ENCODE assay signal across 18 cellular contexts in the genomic region with DNA sequence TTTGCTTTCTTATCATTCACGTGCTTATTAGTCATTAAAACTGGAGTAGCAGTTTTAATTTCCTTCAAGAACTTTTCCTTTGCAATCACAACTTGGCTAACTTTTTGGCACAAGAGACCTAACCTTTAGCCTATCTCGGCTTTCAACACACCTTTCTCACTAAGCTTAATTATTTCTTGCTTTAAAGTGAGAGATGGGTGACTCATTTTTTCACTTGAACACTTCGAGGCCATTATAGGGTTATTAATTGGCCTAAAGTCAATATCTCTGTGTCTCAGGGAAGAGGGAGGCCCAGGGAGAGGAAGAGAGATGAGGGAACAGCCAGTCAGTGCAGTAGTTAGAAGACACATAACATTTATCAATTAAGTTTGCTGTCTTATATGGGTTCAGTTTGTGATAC.
A peak's percentile ranks its signal among the peaks of the same experiment; 100 is the strongest.
DNase-seq lines count a peak whose midpoint lies in the region; ATAC-seq, FAIRE-seq and TF ChIP-seq lines count a peak whose summit lies in the region.
"Had no signal": no experiment of that assay in that cellular context is flagged by ENCODE, and none has a peak within 500 bp of the region (broad histone marks: within the 10 kb centered on the region; RNA-seq: fewer than 3 reads in every experiment).

No MANE protein-coding gene starts in this region.

- no peak for FAIRE-seq in bronchial epithelial cell (lab: Jason Lieb, UNC)
- no peak for FAIRE-seq in small intestine (lab: Jason Lieb, UNC)
- FAIRE-seq: G401.6, GM12891, H1, HTR-8/SVneo had no signal

- peaks cover 28% of the 10 kb centered on the region for H3K4me1 Mint-ChIP-seq in Calu3 (ENCODE audit: low read depth, unreplicated experiment)
- H3K4me1 Mint-ChIP-seq: CD4-positive, CD25-positive, alpha-beta regulatory T cell had no signal

- WGBS in small intestine, 3 donors: 12 to 60% (median 25%) methylated on average over 3 of the region's 3 CpGs

- no peak overlapping the region for H3K4me3 ChIP-seq in bronchial epithelial cell (ENCODE audit: low read depth, low read length)
- H3K4me3 ChIP-seq in small intestine (ENCODE audit: low read depth in 1 of 2, low read length in 2 of 2): no peak overlapping the region
- H3K4me3 ChIP-seq in coronary artery: no peak overlapping the region
- H3K4me3 ChIP-seq: BLaER1 treated with 17β-estradiol and CSF1 and Interleukin-3, amounts not matched to agents 10 nM and 100 nM; HAP-1 had no signal

- TF ChIP-seq CTCF in Calu3 (IDR thresholded peaks at IDR 0.05; ENCODE audit: unreplicated experiment): no peak
- no peak for TF ChIP-seq CTCF in bronchial epithelial cell (IDR thresholded peaks at IDR 0.05; ENCODE audit: insufficient read depth, low read length, severe bottlenecking)
- TF ChIP-seq CTCF in coronary artery (IDR thresholded peaks at IDR 0.05): no peak

- peak overlapping the region; percentile 92 for H3K27ac Mint-ChIP-seq in Calu3 (ENCODE audit: unreplicated experiment)
- H3K27ac Mint-ChIP-seq: CD4-positive, CD25-positive, alpha-beta regulatory T cell had no signal

- H3K27me3 Mint-ChIP-seq in Calu3 (ENCODE audit: unreplicated experiment): no peaks in the 10 kb centered on the region
- H3K27me3 Mint-ChIP-seq: CD4-positive, CD25-positive, alpha-beta regulatory T cell had no signal

- no peaks in the 10 kb centered on the region for H3K4me1 ChIP-seq in small intestine (ENCODE audit: control insufficient read depth in 2 of 2, insufficient read depth in 1 of 2, low read depth in 1 of 2, low read length in 1 of 2)
- H3K4me1 ChIP-seq: BLaER1 treated with 17β-estradiol and CSF1 and Interleukin-3, amounts not matched to agents 10 nM and 100 nM; HAP-1 had no signal

- BruUV-seq in Calu3 (replicated peaks; lab: Mats Ljungman, UMichigan): no TSS peak

- no peaks in the 10 kb centered on the region for H3K9me3 ChIP-seq in small intestine (ENCODE audit: control insufficient read depth, low read depth)
- H3K9me3 ChIP-seq: BLaER1 treated with 17β-estradiol and CSF1 and Interleukin-3, amounts not matched to agents 10 nM and 100 nM; HAP-1 had no signal

- H3K36me3 Mint-ChIP-seq in Calu3 (ENCODE audit: insufficient read depth, unreplicated experiment): peaks cover 7% of the 10 kb centered on the region
- H3K36me3 Mint-ChIP-seq: CD4-positive, CD25-positive, alpha-beta regulatory T cell had no signal

- intact Hi-C loops in Calu3 (cut with micrococcal nuclease; ENCODE audit: unreplicated experiment): no loop called here

- no peaks in the 10 kb centered on the region for H3K9me3 Mint-ChIP-seq in Calu3 (ENCODE audit: low read depth, unreplicated experiment)

- ATAC-seq in HG02623 (IDR thresholded peaks at IDR 0.05; ENCODE audit: unreplicated experiment): no peak

- CTCF ChIA-PET in Calu3 (lab: Charles Lee): interaction anchor here (0.6 to 1.2 kb wide), 2 partner anchors 25 to 47 kb away, joined by 3 read pairs; no protein-coding TSS in a partner anchor

- peak overlapping the region; percentile 56 for H3K4me3 Mint-ChIP-seq in Calu3 (ENCODE audit: low read depth, unreplicated experiment)
- H3K4me3 Mint-ChIP-seq: CD4-positive, CD25-positive, alpha-beta regulatory T cell had no signal

- peak; percentile 31 for DNase-seq in Calu3
- peak; percentile 43 for DNase-seq in bronchial epithelial cell (ENCODE audit: low read depth)
- peak; percentile 50 for DNase-seq in kidney tubule cell (ENCODE audit: low spot score)
- peak; percentile 38 for DNase-seq in small intestine
- no peak for DNase-seq in coronary artery (ENCODE audit: low spot score)
- no peak for DNase-seq in stimulated activated CD4-positive, alpha-beta T cell treated with anti-CD3 and anti-CD28 coated beads, Interleukin-4, amount 100 ng/mL, for 24 hours
- DNase-seq: ACHN; CD4-positive, CD25-positive, alpha-beta regulatory T cell; DMS153; DMS79 treated with DMSO at 0.1 percent for 48 hours; EL had no signal

- no peak overlapping the region for H3K27ac ChIP-seq in small intestine (ENCODE audit: low read depth in 1 of 2, low read length in 1 of 2)
- H3K27ac ChIP-seq in coronary artery: no peak overlapping the region
- H3K27ac ChIP-seq: BLaER1 treated with 17β-estradiol and CSF1 and Interleukin-3, amounts not matched to agents 10 nM and 100 nM had no signal

- H3K36me3 ChIP-seq in bronchial epithelial cell (ENCODE audit: control insufficient read depth, insufficient read depth, low read length) (no peaks in the 10 kb centered on the region), small intestine (ENCODE audit: control insufficient read depth in 2 of 2, insufficient read depth in 2 of 2, low read length in 2 of 2) (no peaks in the 10 kb centered on the region)
- H3K36me3 ChIP-seq: BLaER1 treated with 17β-estradiol and CSF1 and Interleukin-3, amounts not matched to agents 10 nM and 100 nM; HAP-1 had no signal

- H3K27me3 ChIP-seq in bronchial epithelial cell (ENCODE audit: control insufficient read depth, insufficient read depth, low read length): no peaks in the 10 kb centered on the region
- no peaks in the 10 kb centered on the region for H3K27me3 ChIP-seq in small intestine (ENCODE audit: control insufficient read depth in 2 of 2, insufficient read depth in 2 of 2, low read length in 2 of 2)
- H3K27me3 ChIP-seq: BLaER1 treated with 17β-estradiol and CSF1 and Interleukin-3, amounts not matched to agents 10 nM and 100 nM had no signal

Comparison
In these comparisons a context has a peak if more than half of its experiments do, and no peak if none do; other contexts are left out.
1. DNase-seq: peak in Calu3 (single experiment), bronchial epithelial cell (single experiment), kidney tubule cell (single experiment) and small intestine (single experiment); none in coronary artery (single experiment) and stimulated activated CD4-positive, alpha-beta T cell treated with anti-CD3 and anti-CD28 coated beads, Interleukin-4, amount 100 ng/mL, for 24 hours (single experiment).